8 cellular contexts compared by ENCODE assay signal in genomic region chr9:137188086-137188489, GRCh38. TPM values are rescaled to one million over a fixed set of nuclear protein-coding genes. Genes with fewer than 3 reads are reported as not detected.
DNase-seq lines count a peak whose midpoint lies in the region; ATAC-seq and TF ChIP-seq lines count a peak whose summit lies in the region.

No MANE protein-coding gene starts in this region.

- DNase-seq in HCT116 (ENCODE audit: low read depth, low spot score) (no peak), iPS DF 6.9 (ENCODE audit: low read depth, low spot score) (no peak), SIG-M5 treated with dmso at 0.1 percent for 504 hours (lab: John Stamatoyannopoulos, UW; ENCODE audit: unreplicated experiment) (no peak)
- DNase-seq in activated CD8-positive, alpha-beta T cell treated with anti-CD3 and anti-CD28 coated beads, Interleukin-2, amount 10 ng/mL, durations not matched to agents 7 days and 5 days: no peak

- CTCF ChIA-PET in HCT116 (lab: Charles Lee): interaction anchor here (1.3 to 1.7 kb wide), 5 partner anchors 20 to 67 kb away, joined by 4 to 17 read pairs (median 8); partner anchors contain the start of genes NELFB and RNF224
- CTCF ChIA-PET in activated CD8-positive, alpha-beta T cell treated with anti-CD3 and anti-CD28 coated beads, Interleukin-2, amount 10 ng/mL, durations not matched to agents 7 days and 5 days (lab: Charles Lee): interaction anchor here (1.2 to 3.4 kb wide), 12 partner anchors 10 to 120 kb away, joined by 3 to 23 read pairs (median 5); partner anchors contain the start of genes CYSRT1, RNF208, RNF224 and TPRN

- H3K4me1 Mint-ChIP-seq in activated CD8-positive, alpha-beta T cell treated with anti-CD3 and anti-CD28 coated beads, Interleukin-2, amount 10 ng/mL, durations not matched to agents 7 days and 5 days (ENCODE audit: low read depth): peaks cover 42% of the 10 kb centered on the region
- peaks cover 56% of the 10 kb centered on the region for H3K4me1 Mint-ChIP-seq in stimulated activated memory B cell treated with anti-CD40 and anti-IgM and Interleukin-4, amounts not matched to agents 10 μg/mL and 1 μg/mL and 100 μg/mL, for 72 hours

- peak overlapping the region; percentile 98 to 100 for H3K4me3 ChIP-seq in HCT116 (replicated peaks in 1 of 2; ENCODE audit: low read depth in 1 of 2, low read length in 2 of 2)
- H3K4me3 ChIP-seq in iPS DF 6.9 (ENCODE audit: low read length): peak overlapping the region; percentile 95

- H3K9me3 ChIP-seq in HCT116 (ENCODE audit: control insufficient read depth in 1 of 2, insufficient read depth in 1 of 2, low read depth in 1 of 2, low read length in 2 of 2) (no peaks in the 10 kb centered on the region), iPS DF 6.9 (ENCODE audit: control insufficient read depth, insufficient read depth, low read length) (no peaks in the 10 kb centered on the region)

- H3K27ac ChIP-seq in HCT116 (ENCODE audit: low read depth, low read length): peak overlapping the region; percentile 99
- H3K27ac ChIP-seq in iPS DF 6.9 (ENCODE audit: low read length): no peak overlapping the region

- intact Hi-C loops in HCT116 (cut with micrococcal nuclease): loop anchor here (5.0 kb wide), 1 partner anchor 39 kb away; the partner anchor contains the start of genes CYSRT1 and RNF224

- WGBS in iPS DF 6.9 (ENCODE audit: insufficient coverage, insufficient read length): no CpG with 5 or more reads among the region's 31 CpGs

- peaks cover 52% of the 10 kb centered on the region for H3K79me2 ChIP-seq in HCT116 (ENCODE audit: insufficient read depth, low read length)

- H3K4me2 ChIP-seq in HCT116 (ENCODE audit: low read length): peak overlapping the region; percentile 98

- ATAC-seq in HCT116 (peak; percentile 18), HG02571 (IDR thresholded peaks at IDR 0.05; ENCODE audit: unreplicated experiment) (no peak), GM21717 (IDR thresholded peaks at IDR 0.05; ENCODE audit: unreplicated experiment) (no peak), HG02623 (IDR thresholded peaks at IDR 0.05; ENCODE audit: unreplicated experiment) (no peak)
- ATAC-seq in activated CD8-positive, alpha-beta T cell treated with anti-CD3 and anti-CD28 coated beads, Interleukin-2, amount 10 ng/mL, durations not matched to agents 7 days and 5 days: no peak
- no peak for ATAC-seq in stimulated activated memory B cell treated with anti-CD40 and anti-IgM and Interleukin-4, amounts not matched to agents 10 μg/mL and 1 μg/mL and 100 μg/mL, for 72 hours

- RAD21 ChIA-PET in HCT116 (lab: Charles Lee; ENCODE audit: low non-redundant PET in 1 of 2, low total read pairs in 2 of 2, uncharacterized antibody in 2 of 2, unreplicated experiment in 2 of 2): interaction anchor here (0.6 to 1.6 kb wide), 2 partner anchors 37 to 39 kb away, joined by 8 to 9 read pairs; partner anchors contain the start of gene RNF224 (in 1 of the 2)

- H3K4me3 Mint-ChIP-seq in activated CD8-positive, alpha-beta T cell treated with anti-CD3 and anti-CD28 coated beads, Interleukin-2, amount 10 ng/mL, durations not matched to agents 7 days and 5 days: peak overlapping the region; percentile 90
- peak overlapping the region; percentile 95 for H3K4me3 Mint-ChIP-seq in stimulated activated memory B cell treated with anti-CD40 and anti-IgM and Interleukin-4, amounts not matched to agents 10 μg/mL and 1 μg/mL and 100 μg/mL, for 72 hours

- no peaks in the 10 kb centered on the region for H3K9me2 ChIP-seq in HCT116 (ENCODE audit: insufficient read depth)

- H3K4me1 ChIP-seq in HCT116 (ENCODE audit: control insufficient read depth in 1 of 2, insufficient read depth in 2 of 2, low read length in 2 of 2) (peaks cover 16 to 33% of the 10 kb centered on the region in 2 experiments), iPS DF 6.9 (ENCODE audit: control insufficient read depth, insufficient read depth, low read length) (peaks cover 6% of the 10 kb centered on the region; the same call in 1 of the 2 replicates)

- TSS peak; percentile 81 for BruUV-seq in HCT116 (replicated peaks; lab: Mats Ljungman, UMichigan)

- no peak for TF ChIP-seq RAD21 in HCT116 (IDR thresholded peaks at IDR 0.05; ENCODE audit: low read depth)

- POLR2A ChIA-PET in HCT116 (lab: Charles Lee): interaction anchor here (0.6 to 3.5 kb wide), 7 partner anchors 11 to 53 kb away, joined by 3 to 20 read pairs (median 9); partner anchors contain the start of genes RNF224, TPRN and TUBB4B
- POLR2A ChIA-PET in activated CD8-positive, alpha-beta T cell treated with anti-CD3 and anti-CD28 coated beads, Interleukin-2, amount 10 ng/mL, durations not matched to agents 7 days and 5 days (lab: Charles Lee): interaction anchor here (0.7 to 3.2 kb wide), 13 partner anchors 10 to 244 kb away, joined by 3 to 28 read pairs (median 4); partner anchors contain the start of genes CYSRT1, RNF208, SAPCD2 and TPRN

- peak overlapping the region; percentile 96 for H3K27ac Mint-ChIP-seq in activated CD8-positive, alpha-beta T cell treated with anti-CD3 and anti-CD28 coated beads, Interleukin-2, amount 10 ng/mL, durations not matched to agents 7 days and 5 days
- peak overlapping the region; percentile 87 for H3K27ac Mint-ChIP-seq in stimulated activated memory B cell treated with anti-CD40 and anti-IgM and Interleukin-4, amounts not matched to agents 10 μg/mL and 1 μg/mL and 100 μg/mL, for 72 hours

- H3K9ac ChIP-seq in HCT116 (ENCODE audit: low read length): peak overlapping the region; percentile 94

- no peaks in the 10 kb centered on the region for H3K9me3 Mint-ChIP-seq in activated CD8-positive, alpha-beta T cell treated with anti-CD3 and anti-CD28 coated beads, Interleukin-2, amount 10 ng/mL, durations not matched to agents 7 days and 5 days (ENCODE audit: insufficient read depth)
- no peaks in the 10 kb centered on the region for H3K9me3 Mint-ChIP-seq in stimulated activated memory B cell treated with anti-CD40 and anti-IgM and Interleukin-4, amounts not matched to agents 10 μg/mL and 1 μg/mL and 100 μg/mL, for 72 hours

- H2AFZ ChIP-seq in HCT116 (ENCODE audit: low read depth, low read length, poor library complexity, severe bottlenecking): no peak overlapping the region

- no peaks in the 10 kb centered on the region for H3K27me3 Mint-ChIP-seq in activated CD8-positive, alpha-beta T cell treated with anti-CD3 and anti-CD28 coated beads, Interleukin-2, amount 10 ng/mL, durations not matched to agents 7 days and 5 days (ENCODE audit: low read depth)
- no peaks in the 10 kb centered on the region for H3K27me3 Mint-ChIP-seq in stimulated activated memory B cell treated with anti-CD40 and anti-IgM and Interleukin-4, amounts not matched to agents 10 μg/mL and 1 μg/mL and 100 μg/mL, for 72 hours

- no peak for TF ChIP-seq POLR2A in HCT116 (IDR thresholded peaks at IDR 0.05; ENCODE audit: borderline replicate concordance, extremely low read depth, insufficient read depth, insufficient read length)

- TF ChIP-seq CTCF in HCT116 (IDR thresholded peaks at IDR 0.05 in 2 of 3, conservative IDR thresholded peaks at IDR 0.05 in 1 of 3; ENCODE audit: borderline replicate concordance in 1 of 3, insufficient read depth in 1 of 3, low read depth in 2 of 3, low read length in 2 of 3): no peak

- no peaks in the 10 kb centered on the region for H3K27me3 ChIP-seq in HCT116 (ENCODE audit: insufficient read depth, low read length)
- no peaks in the 10 kb centered on the region for H3K27me3 ChIP-seq in iPS DF 6.9 (ENCODE audit: control insufficient read depth, insufficient read depth, low read length)

- H3K36me3 Mint-ChIP-seq in activated CD8-positive, alpha-beta T cell treated with anti-CD3 and anti-CD28 coated beads, Interleukin-2, amount 10 ng/mL, durations not matched to agents 7 days and 5 days (ENCODE audit: low read depth): peaks cover 16% of the 10 kb centered on the region
- H3K36me3 Mint-ChIP-seq in stimulated activated memory B cell treated with anti-CD40 and anti-IgM and Interleukin-4, amounts not matched to agents 10 μg/mL and 1 μg/mL and 100 μg/mL, for 72 hours: peaks cover 29% of the 10 kb centered on the region

- no peaks in the 10 kb centered on the region for H4K20me1 ChIP-seq in HCT116 (ENCODE audit: insufficient read depth)

- H3K36me3 ChIP-seq in HCT116 (ENCODE audit: control insufficient read depth in 1 of 2, insufficient read depth in 2 of 2, low read length in 2 of 2) (peaks cover 0 to 23% of the 10 kb centered on the region in 2 experiments; a peak in 1 of 4 replicates), iPS DF 6.9 (ENCODE audit: control insufficient read depth, insufficient read depth, low read length) (peaks cover 16% of the 10 kb centered on the region)

TF ChIP-seq in HCT116, 20 proteins besides CTCF, POLR2A, EP300 and RAD21:
- no peak for TF ChIP-seq EGR1 (IDR thresholded peaks at IDR 0.05; ENCODE audit: low read depth)
- no peak for TF ChIP-seq MAX (IDR thresholded peaks at IDR 0.05)
- TF ChIP-seq SRF (IDR thresholded peaks at IDR 0.05; ENCODE audit: low read depth): no peak

RNA-seq across cellular contexts. Expression of gene ANAPC2, which starts 0.3 kb away (rescaled TPM):
- total RNA-seq in HCT116 (2021; ENCODE audit: unreplicated experiment): 75.5 TPM
- 54.9 and 61.4 TPM in 2 replicates for polyA plus RNA-seq in HCT116 (2012)
- total RNA-seq in activated CD8-positive, alpha-beta T cell treated with anti-CD3 and anti-CD28 coated beads, Interleukin-2, amount 10 ng/mL, durations not matched to agents 7 days and 5 days: 10 to 100 TPM; 60.2 to 64.1 TPM

RNA-seq across cellular contexts. Expression of gene SSNA1, which starts 0.4 kb away (rescaled TPM):
- total RNA-seq in HCT116 (2021; ENCODE audit: unreplicated experiment): 84.7 TPM
- polyA plus RNA-seq in HCT116 (2012): 101 and 102 TPM in 2 replicates
- total RNA-seq in activated CD8-positive, alpha-beta T cell treated with anti-CD3 and anti-CD28 coated beads, Interleukin-2, amount 10 ng/mL, durations not matched to agents 7 days and 5 days: 10 to 100 TPM; 88.2 to 90.0 TPM

RNA-seq across cellular contexts. Expression of gene TPRN, which starts 12.5 kb away (rescaled TPM):
- total RNA-seq in HCT116 (2021; ENCODE audit: unreplicated experiment): 24.9 TPM
- 14.4 and 15.3 TPM in 2 replicates for polyA plus RNA-seq in HCT116 (2012)
- total RNA-seq in activated CD8-positive, alpha-beta T cell treated with anti-CD3 and anti-CD28 coated beads, Interleukin-2, amount 10 ng/mL, durations not matched to agents 7 days and 5 days: 10 to 100 TPM; 10.9 to 12.0 TPM

RNA-seq across cellular contexts. Expression of gene TMEM210, which starts 16.2 kb away (rescaled TPM):
- not detected for total RNA-seq in HCT116 (2021; ENCODE audit: unreplicated experiment)
- not detected in 2 replicates for polyA plus RNA-seq in HCT116 (2012)
- total RNA-seq in activated CD8-positive, alpha-beta T cell treated with anti-CD3 and anti-CD28 coated beads, Interleukin-2, amount 10 ng/mL, durations not matched to agents 7 days and 5 days: under 1 TPM; 0.29 to 0.32 TPM

RNA-seq across cellular contexts. Expression of gene TMEM203, which starts 17.4 kb away (rescaled TPM):
- total RNA-seq in HCT116 (2021; ENCODE audit: unreplicated experiment): 45.0 TPM
- polyA plus RNA-seq in HCT116 (2012): 24.0 and 32.2 TPM in 2 replicates
- 10 to 100 TPM; 34.6 to 36.6 TPM for total RNA-seq in activated CD8-positive, alpha-beta T cell treated with anti-CD3 and anti-CD28 coated beads, Interleukin-2, amount 10 ng/mL, durations not matched to agents 7 days and 5 days
